16 cellular contexts compared by ENCODE assay signal in the genomic region with DNA sequence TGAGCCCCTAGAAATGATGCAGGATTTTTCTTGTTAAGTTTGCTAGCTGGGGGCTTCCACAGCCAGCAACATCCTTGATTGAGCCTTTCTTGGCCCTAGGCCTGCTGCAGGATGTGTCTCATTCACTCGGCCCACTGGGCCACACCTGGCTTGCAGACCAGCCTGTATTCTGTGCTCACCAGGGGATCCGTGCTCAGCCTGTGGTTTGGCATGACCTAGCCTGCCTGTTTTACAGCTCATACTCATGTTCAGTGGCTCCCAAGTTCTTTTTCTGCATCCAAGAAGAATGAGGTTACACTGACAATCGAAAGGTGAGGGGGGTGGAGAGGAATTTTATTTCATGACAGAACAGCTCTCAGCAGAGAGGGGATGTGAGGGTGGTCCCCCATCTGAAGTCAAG.
"Had no signal": no experiment of that assay in that cellular context is flagged by ENCODE, and none has a peak within 500 bp of the region (broad histone marks: within the 10 kb centered on the region; RNA-seq: fewer than 3 reads in every experiment).

No MANE protein-coding gene starts in this region.

- H3K9me3 ChIP-seq: testis, vagina had no signal

- H3K27ac ChIP-seq: hepatocyte, neutrophil, testis, tibial nerve, upper lobe of right lung, vagina had no signal

- H3K4me1 ChIP-seq: testis, tibial nerve, upper lobe of right lung, vagina had no signal

- H3K4me3 ChIP-seq: hepatocyte, mucosa of descending colon, testis, tibial nerve, upper lobe of right lung, vagina had no signal

- H3K36me3 ChIP-seq: neutrophil, tibial nerve, upper lobe of right lung, vagina had no signal

- H3K27me3 ChIP-seq: hepatocyte, neutrophil, testis, tibial nerve, upper lobe of right lung, vagina had no signal

- DNase-seq: effector memory CD8-positive, alpha-beta T cell; erythroblast; foreskin melanocyte; head of caudate nucleus; mucosa of descending colon; naive thymus-derived CD8-positive, alpha-beta T cell; stimulated activated CD4-positive, alpha-beta T cell treated with anti-CD3 and anti-CD28 coated beads, Interleukin-2, amount 100 ng/mL, for 24 hours; stimulated activated CD4-positive, alpha-beta T cell treated with anti-CD3 and anti-CD28 coated beads, Interleukin-4, amount 100 ng/mL, for 4 hours; stimulated activated naive B cell treated with anti-CD40 and anti-IgM and Interleukin-4, amounts not matched to agents 10 μg/mL and 1 μg/mL and 100 μg/mL, for 72 hours; stimulated activated naive CD8-positive, alpha-beta T cell treated with anti-CD3 and anti-CD28 coated beads, Interleukin-15, amount 100 ng/mL, for 72 hours; testis; upper lobe of right lung had no signal
